8 cellular contexts compared by ENCODE assay signal in the genomic region with DNA sequence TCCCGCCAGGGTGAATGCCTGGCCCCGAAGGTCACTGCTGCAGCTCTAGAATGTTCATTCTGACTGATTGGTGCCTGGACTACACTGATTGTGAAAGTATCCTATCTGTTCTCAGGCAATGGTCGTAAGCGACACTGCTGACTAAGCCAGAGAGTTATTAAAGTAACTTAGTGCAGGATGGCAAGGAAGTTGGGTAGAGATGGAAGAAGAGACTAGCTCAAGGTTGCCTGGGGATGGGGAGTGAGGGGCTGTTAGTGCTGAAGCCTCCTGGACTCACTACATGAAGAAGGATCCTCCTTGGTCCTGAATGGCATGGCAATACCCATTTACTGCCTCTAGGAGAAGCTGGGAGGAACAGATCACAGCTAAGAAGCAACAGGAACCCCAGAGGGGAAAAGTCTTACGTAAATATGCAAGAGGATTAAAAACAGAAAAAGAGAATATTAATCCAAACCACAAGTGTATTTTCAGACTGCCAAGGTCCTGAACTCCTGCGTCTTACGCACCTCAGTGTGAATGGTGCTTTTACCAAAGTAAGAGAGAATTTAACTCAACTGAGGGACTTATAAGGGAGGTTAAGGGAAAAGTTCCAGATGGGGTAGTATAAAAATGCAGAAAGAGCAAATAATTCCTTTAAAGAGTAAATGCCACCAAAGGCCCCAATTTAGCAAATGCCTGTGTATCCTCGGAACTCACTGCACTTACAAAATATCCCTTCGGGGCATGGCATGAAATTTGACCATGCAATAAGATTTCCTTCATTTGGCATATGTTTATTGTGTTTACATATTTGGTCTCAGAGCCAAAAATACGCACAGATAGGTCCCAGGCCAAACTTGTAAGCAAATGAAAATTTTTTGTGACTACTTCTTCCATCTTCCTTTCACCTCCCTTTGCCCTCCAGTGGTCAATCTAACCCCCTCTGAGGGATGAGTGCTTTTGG.
DNase-seq lines count a peak whose midpoint lies in the region; ATAC-seq and TF ChIP-seq lines count a peak whose summit lies in the region.

No MANE protein-coding gene starts in this region.

- H3K36me3 ChIP-seq in KMS-11 (ENCODE audit: insufficient read depth): no peaks in the 10 kb centered on the region
- H3K36me3 ChIP-seq in breast epithelium: no peaks in the 10 kb centered on the region

- H3K4me3 Mint-ChIP-seq in nephron progenitor cell: no peak overlapping the region

- H4K20me1 ChIP-seq in KMS-11 (ENCODE audit: insufficient read depth): no peaks in the 10 kb centered on the region

- DNase-seq in GM03348 (ENCODE audit: low spot score) (peak; percentile 46), breast epithelium (ENCODE audit: low spot score in 2 of 2) (peak in 1 of 2 donors; percentile 27), nephron progenitor cell (no peak), OCI-M1 (lab: John Stamatoyannopoulos, UW) (no peak), 8988T (no peak)

- no peak overlapping the region for H3K27ac ChIP-seq in KMS-11
- H3K27ac ChIP-seq in breast epithelium: peak overlapping the region; percentile 52 to 75

- H3K27me3 ChIP-seq in KMS-11 (ENCODE audit: insufficient read depth, low read depth): no peaks in the 10 kb centered on the region
- H3K27me3 ChIP-seq in breast epithelium: no peaks in the 10 kb centered on the region

- H3K27me3 Mint-ChIP-seq in nephron progenitor cell (ENCODE audit: low read depth, poor library complexity): peaks cover 14% of the 10 kb centered on the region

- no peak overlapping the region for H2AFZ ChIP-seq in KMS-11 (ENCODE audit: low read depth)

- no peak overlapping the region for H3K9ac ChIP-seq in KMS-11

- no peaks in the 10 kb centered on the region for H3K36me3 Mint-ChIP-seq in nephron progenitor cell (ENCODE audit: low read depth)

- no peak overlapping the region for H3K4me2 ChIP-seq in KMS-11

- TF ChIP-seq POLR2A in breast epithelium (IDR thresholded peaks at IDR 0.05): no peak

- H3K4me1 ChIP-seq in KMS-11 (ENCODE audit: low read depth, poor library complexity, severe bottlenecking) (peaks cover 21% of the 10 kb centered on the region), breast epithelium (no peaks in the 10 kb centered on the region)

- no peak overlapping the region for H3K4me3 ChIP-seq in KMS-11 (IDR thresholded peaks at IDR 0.05; ENCODE audit: insufficient read depth, low read depth, low read length)
- H3K4me3 ChIP-seq in breast epithelium: no peak overlapping the region

- no peaks in the 10 kb centered on the region for H3K9me3 ChIP-seq in breast epithelium

- H3K27ac Mint-ChIP-seq in nephron progenitor cell: no peak overlapping the region

- H3K9me3 Mint-ChIP-seq in nephron progenitor cell: no peaks in the 10 kb centered on the region

- intact Hi-C loops in breast epithelium (cut with DNase I; ENCODE audit: low total_unique reads): no loop called here

- TF ChIP-seq CTCF in KMS-11 (conservative IDR thresholded peaks at IDR 0.05; ENCODE audit: low read depth, low read length): peak; percentile 49
- TF ChIP-seq CTCF in breast epithelium (IDR thresholded peaks at IDR 0.05): peak in 2 of 3 donors; percentile 33 to 39
- TF ChIP-seq CTCF in nephron progenitor cell (IDR thresholded peaks at IDR 0.05): peak; percentile 23

- no peaks in the 10 kb centered on the region for H3K79me2 ChIP-seq in KMS-11 (ENCODE audit: insufficient read depth, low read depth)

- ATAC-seq in HG03139 (IDR thresholded peaks at IDR 0.05; ENCODE audit: unreplicated experiment) (no peak), HG02798 (IDR thresholded peaks at IDR 0.05; ENCODE audit: poor library complexity, unreplicated experiment) (no peak)

- peaks cover 51% of the 10 kb centered on the region for H3K4me1 Mint-ChIP-seq in nephron progenitor cell
